8 cellular contexts compared by ENCODE assay signal in the genomic region with DNA sequence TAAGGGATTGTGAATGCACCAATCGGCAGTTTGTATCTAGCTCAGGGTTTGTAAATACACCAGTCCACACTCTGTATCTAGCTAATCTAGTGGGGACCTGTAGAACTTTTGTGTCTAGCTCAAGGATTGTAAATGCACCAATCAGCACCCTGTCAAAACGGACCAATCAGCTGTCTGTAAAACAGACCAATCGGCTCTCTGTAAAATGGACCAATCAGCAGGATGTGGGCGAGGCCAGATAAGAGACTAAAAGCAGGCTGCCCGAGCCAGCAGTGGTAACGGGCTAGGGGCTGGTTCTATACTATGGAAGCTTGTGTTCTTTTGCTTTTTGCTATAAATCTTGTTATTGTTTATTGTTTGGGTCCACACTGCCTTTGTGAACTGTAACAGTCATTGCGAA. TPM values are rescaled to one million over a fixed set of nuclear protein-coding genes. Genes with fewer than 3 reads are reported as not detected.
DNase-seq lines count a peak whose midpoint lies in the region; ATAC-seq and TF ChIP-seq lines count a peak whose summit lies in the region.
"Not testable (repeated sequence)": the region's sequence is repeated elsewhere in the genome, so short reads cannot be mapped to it uniquely, and the experiment has no call there.

No MANE protein-coding gene starts in this region.

- not testable (repeated sequence) for H3K27ac Mint-ChIP-seq in CD8-positive, alpha-beta T cell; IgD-negative memory B cell; WTC11; activated T-helper 17 cell treated with anti-CD3 and anti-CD28 coated beads, Interleukin-2, amount 50 U/mL, for 72 hours; chondrocyte (ENCODE audit: unreplicated experiment); memory B cell

- 97% methylated on average over 7 of the region's 7 CpGs for WGBS in psoas muscle, 3 donors

- not testable (repeated sequence) for H3K27me3 Mint-ChIP-seq in CD8-positive, alpha-beta T cell (ENCODE audit: low read depth); IgD-negative memory B cell; chondrocyte (ENCODE audit: low read depth); memory B cell
- H3K27me3 Mint-ChIP-seq in WTC11 (ENCODE audit: low read depth): peaks cover 14% of the 10 kb centered on the region
- H3K27me3 Mint-ChIP-seq in activated T-helper 17 cell treated with anti-CD3 and anti-CD28 coated beads, Interleukin-2, amount 50 U/mL, for 72 hours: peaks cover 14% of the 10 kb centered on the region

- H3K4me1 Mint-ChIP-seq in CD8-positive, alpha-beta T cell (ENCODE audit: low read depth); IgD-negative memory B cell; WTC11; activated T-helper 17 cell treated with anti-CD3 and anti-CD28 coated beads, Interleukin-2, amount 50 U/mL, for 72 hours; memory B cell: not testable (repeated sequence)
- H3K4me1 Mint-ChIP-seq in chondrocyte (ENCODE audit: low read depth): peaks cover 12% of the 10 kb centered on the region

- not testable (repeated sequence) for H3K9me3 ChIP-seq in CD8-positive, alpha-beta T cell (ENCODE audit: low read length); uterus
- peaks cover 12% of the 10 kb centered on the region for H3K9me3 ChIP-seq in psoas muscle

- not testable (repeated sequence) for H3K27me3 ChIP-seq in CD8-positive, alpha-beta T cell (ENCODE audit: insufficient read depth, low read length); psoas muscle (ENCODE audit: insufficient read depth in 3 of 3, low read length in 2 of 3); uterus

- H3K36me3 Mint-ChIP-seq in CD8-positive, alpha-beta T cell; IgD-negative memory B cell; activated T-helper 17 cell treated with anti-CD3 and anti-CD28 coated beads, Interleukin-2, amount 50 U/mL, for 72 hours (ENCODE audit: low read depth); chondrocyte (ENCODE audit: low read depth); memory B cell: not testable (repeated sequence)
- peaks cover 11% of the 10 kb centered on the region for H3K36me3 Mint-ChIP-seq in WTC11

- H3K4me3 Mint-ChIP-seq in CD8-positive, alpha-beta T cell: peak overlapping the region; percentile 60
- peak overlapping the region; percentile 12 to 74 (median 44) for H3K4me3 Mint-ChIP-seq in IgD-negative memory B cell
- H3K4me3 Mint-ChIP-seq in WTC11: peak overlapping the region; percentile 59
- H3K4me3 Mint-ChIP-seq in activated T-helper 17 cell treated with anti-CD3 and anti-CD28 coated beads, Interleukin-2, amount 50 U/mL, for 72 hours: peak overlapping the region; percentile 67
- H3K4me3 Mint-ChIP-seq in chondrocyte (ENCODE audit: unreplicated experiment): peak overlapping the region; percentile 39
- H3K4me3 Mint-ChIP-seq in memory B cell: peak overlapping the region; percentile 4

- CTCF ChIA-PET in CD8-positive, alpha-beta T cell (lab: Charles Lee): interaction anchor here (0.8 to 2.5 kb wide), 4 partner anchors 8 to 424 kb away, joined by 3 to 17 read pairs (median 5); no protein-coding TSS in a partner anchor
- CTCF ChIA-PET in WTC11 (lab: Charles Lee): interaction anchor here (0.7 to 1.8 kb wide), 3 partner anchors 76 to 381 kb away, joined by 3 to 8 read pairs (median 5); no protein-coding TSS in a partner anchor

- H3K36me3 ChIP-seq in CD8-positive, alpha-beta T cell (ENCODE audit: insufficient read depth, low read length); psoas muscle (ENCODE audit: insufficient read depth in 1 of 2, low read depth in 1 of 2); uterus: not testable (repeated sequence)

- intact Hi-C loops in CD8-positive, alpha-beta T cell (cut with DNase I, micrococcal nuclease): loop anchor here (5.0 to 10.0 kb wide), 4 partner anchors 54 to 1354 kb away; partner anchors contain the start of gene NHLRC1 (in 1 of the 2)
- intact Hi-C loops in psoas muscle (cut with DNase I): loop anchor here (5.0 to 10.0 kb wide), 2 partner anchors 224 to 424 kb away; no protein-coding TSS in a partner anchor
- intact Hi-C loops in uterus (cut with DNase I; ENCODE audit: low total_unique reads): loop anchor here (10.0 kb wide), 1 partner anchor 426 kb away; no protein-coding TSS in a partner anchor

- DNase-seq in CD8-positive, alpha-beta T cell; WTC11 (ENCODE audit: low spot score); chondrocyte (ENCODE audit: low spot score); memory B cell (ENCODE audit: low spot score in 2 of 2); psoas muscle; uterus: not testable (repeated sequence)

- ATAC-seq in CD8-positive, alpha-beta T cell; WTC11; activated T-helper 17 cell treated with anti-CD3 and anti-CD28 coated beads, Interleukin-2, amount 50 U/mL, for 72 hours (replicated peaks); memory B cell (ENCODE audit: low read depth); psoas muscle: not testable (repeated sequence)

- H3K9me3 Mint-ChIP-seq in CD8-positive, alpha-beta T cell: peaks cover 11% of the 10 kb centered on the region
- H3K9me3 Mint-ChIP-seq in IgD-negative memory B cell (peaks cover 8 to 12% (median 9%) of the 10 kb centered on the region in 3 donors), WTC11 (peaks cover 28% of the 10 kb centered on the region), chondrocyte (ENCODE audit: low read depth) (peaks cover 15% of the 10 kb centered on the region)
- not testable (repeated sequence) for H3K9me3 Mint-ChIP-seq in activated T-helper 17 cell treated with anti-CD3 and anti-CD28 coated beads, Interleukin-2, amount 50 U/mL, for 72 hours; memory B cell

- not testable (repeated sequence) for H3K4me3 ChIP-seq in CD8-positive, alpha-beta T cell (ENCODE audit: low read depth, low read length); psoas muscle; uterus

- not testable (repeated sequence) for H3K27ac ChIP-seq in CD8-positive, alpha-beta T cell (ENCODE audit: low read depth, low read length)
- H3K27ac ChIP-seq in psoas muscle (peak overlapping the region; percentile 74), uterus (peak overlapping the region; percentile 17 to 86)

- POLR2A ChIA-PET in CD8-positive, alpha-beta T cell (lab: Charles Lee): interaction anchor here (1.0 kb wide), 1 partner anchor 20 kb away, joined by 4 read pairs; no protein-coding TSS in a partner anchor
- POLR2A ChIA-PET in WTC11 (lab: Charles Lee): interaction anchor here (0.6 kb wide), 1 partner anchor 13 kb away, joined by 3 read pairs; no protein-coding TSS in a partner anchor

- not testable (repeated sequence) for H3K4me1 ChIP-seq in CD8-positive, alpha-beta T cell (ENCODE audit: insufficient read depth, low read length); psoas muscle; uterus

- TF ChIP-seq POLR2A in uterus (IDR thresholded peaks at IDR 0.05): not testable (repeated sequence)

- not testable (repeated sequence) for TF ChIP-seq CTCF in CD8-positive, alpha-beta T cell (IDR thresholded peaks at IDR 0.05); WTC11 (IDR thresholded peaks at IDR 0.05); chondrocyte (IDR thresholded peaks at IDR 0.05); psoas muscle (IDR thresholded peaks at IDR 0.05); uterus (IDR thresholded peaks at IDR 0.05)

TF ChIP-seq in WTC11, 78 proteins besides CTCF, POLR2A, EP300 and RAD21:
- TF ChIP-seq NFYB (CRISPR knock-in tag; conservative IDR thresholded peaks at IDR 0.05; ENCODE audit: low read depth): peak; percentile 66

RNA-seq across cellular contexts. Expression of gene FAM8A1, which starts 18.8 kb away (rescaled TPM):
- 10 to 100 TPM; 17.6 to 17.8 TPM for total RNA-seq in CD8-positive, alpha-beta T cell
- polyA plus RNA-seq in IgD-negative memory B cell: 2.3 TPM
- 8.5 to 10.3 TPM (median 9.4 TPM) in 3 replicates for total RNA-seq in WTC11 (2021)
- 1 to 10 TPM; 3.2 to 6.1 TPM for total RNA-seq in activated T-helper 17 cell treated with anti-CD3 and anti-CD28 coated beads, Interleukin-2, amount 50 U/mL, for 72 hours
- 25.6 to 29.5 TPM (median 26.4 TPM) in 3 replicates for total RNA-seq in chondrocyte
- 10 to 100 TPM; 16.4 to 21.6 (median 18.6) TPM for total RNA-seq in psoas muscle
- polyA plus RNA-seq in psoas muscle: 10 to 100 TPM; 10.2 to 47.2 (median 12.8) TPM
- 10 to 100 TPM; 25.9 to 69.3 (median 50.6) TPM for total RNA-seq in uterus

Comparison
In these comparisons a context has a peak if more than half of its experiments do, and no peak if none do; other contexts are left out.
1. H3K4me3 Mint-ChIP-seq: peak in every context shown above with its lines; median percentile 67 in activated T-helper 17 cell treated with anti-CD3 and anti-CD28 coated beads, Interleukin-2, amount 50 U/mL, for 72 hours; 60 in CD8-positive, alpha-beta T cell; 59 in WTC11; 44 in IgD-negative memory B cell; 39 in chondrocyte; 4 in memory B cell.